Comparison of ENCODE assay signal across 15 cellular contexts in the genomic region with DNA sequence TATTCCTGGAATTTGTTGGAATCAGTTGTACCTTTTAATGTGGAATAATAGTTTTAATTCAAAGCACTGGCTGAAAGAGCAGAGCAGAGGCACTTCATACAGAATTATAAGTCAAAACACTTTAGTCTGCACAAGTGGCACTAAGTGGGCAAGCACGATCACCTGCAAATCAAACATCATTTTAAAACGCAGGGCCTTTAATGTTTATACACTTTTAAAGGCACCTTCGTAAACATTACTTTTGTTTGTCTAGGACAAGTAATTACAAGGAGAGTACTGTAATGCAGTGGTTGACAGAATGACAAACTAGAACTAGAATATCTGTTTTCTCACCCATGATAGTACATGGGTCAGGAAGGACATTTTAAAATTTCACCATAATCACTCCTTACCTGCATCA.
"Had no signal": no experiment of that assay in that cellular context is flagged by ENCODE, and none has a peak within 500 bp of the region (broad histone marks: within the 10 kb centered on the region; RNA-seq: fewer than 3 reads in every experiment).

No MANE protein-coding gene starts in this region.

- ATAC-seq: activated CD8-positive, alpha-beta T cell treated with anti-CD3 and anti-CD28 coated beads for 36 hours; left colon; naive thymus-derived CD8-positive, alpha-beta T cell had no signal

- H3K4me3 ChIP-seq: cardiac muscle cell, esophagus squamous epithelium, skin epidermis, thyroid gland had no signal

- H3K9me3 ChIP-seq: esophagus squamous epithelium, neutrophil, thyroid gland had no signal

- H3K4me1 ChIP-seq: esophagus squamous epithelium had no signal

- DNase-seq: activated CD4-positive, alpha-beta T cell treated with anti-CD3 and anti-CD28 coated beads for 4 hours; activated CD8-positive, alpha-beta memory T cell treated with anti-CD3 and anti-CD28 coated beads, Interleukin-2, amount 50 U/mL, for 48 hours; activated CD8-positive, alpha-beta T cell treated with anti-CD3 and anti-CD28 coated beads for 36 hours; activated naive CD4-positive, alpha-beta T cell treated with anti-CD3 and anti-CD28 coated beads for 36 hours; esophagus squamous epithelium; foreskin fibroblast; left colon; mammary epithelial cell; naive thymus-derived CD8-positive, alpha-beta T cell; retina; thyroid gland; WERI-Rb-1 had no signal

- H3K27ac ChIP-seq: cardiac muscle cell, esophagus squamous epithelium, neutrophil, skin epidermis, thyroid gland, WERI-Rb-1 had no signal
